ENCODE assay signal across 1 cellular context in the genomic region with DNA sequence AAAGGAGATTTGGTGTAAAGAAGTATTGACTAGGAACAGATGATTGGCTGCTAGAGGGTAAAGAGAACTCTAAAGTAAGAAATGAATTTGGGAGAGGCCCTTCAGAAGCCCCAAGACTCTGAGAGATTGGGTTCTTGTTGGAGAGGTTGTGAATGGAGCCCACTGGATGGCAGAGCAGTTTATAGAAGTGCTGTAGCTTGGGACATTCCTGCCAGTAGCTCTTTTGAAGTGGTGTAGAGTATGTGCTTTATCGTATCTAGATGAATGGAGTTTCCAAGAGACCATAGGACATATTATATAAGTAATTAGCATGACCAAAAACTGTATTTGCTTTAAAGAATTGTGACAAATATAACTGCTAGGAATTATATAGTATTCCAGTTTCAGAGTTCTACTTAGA.
TF ChIP-seq lines count a peak whose summit lies in the region.

No MANE protein-coding gene starts in this region.

TF ChIP-seq in WTC11, 78 proteins besides CTCF, POLR2A, EP300 and RAD21 (continued from another document):
- TF ChIP-seq SMAD4 (CRISPR knock-in tag; IDR thresholded peaks at IDR 0.05) (no peak), CREM (CRISPR knock-in tag; IDR thresholded peaks at IDR 0.05) (no peak), RELA (CRISPR knock-in tag; IDR thresholded peaks at IDR 0.05; ENCODE audit: borderline replicate concordance) (no peak), ETV6 (CRISPR knock-in tag; IDR thresholded peaks at IDR 0.05) (no peak), TEAD1 (CRISPR knock-in tag; IDR thresholded peaks at IDR 0.05) (no peak), KAT7 (CRISPR knock-in tag; IDR thresholded peaks at IDR 0.05; ENCODE audit: borderline replicate concordance) (no peak)
- TF ChIP-seq, protein P1, sequence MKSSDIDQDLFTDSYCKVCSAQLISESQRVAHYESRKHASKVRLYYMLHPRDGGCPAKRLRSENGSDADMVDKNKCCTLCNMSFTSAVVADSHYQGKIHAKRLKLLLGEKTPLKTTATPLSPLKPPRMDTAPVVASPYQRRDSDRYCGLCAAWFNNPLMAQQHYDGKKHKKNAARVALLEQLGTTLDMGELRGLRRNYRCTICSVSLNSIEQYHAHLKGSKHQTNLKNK (CRISPR knock-in tag; IDR thresholded peaks at IDR 0.05): no peak
- TF ChIP-seq, protein P2, sequence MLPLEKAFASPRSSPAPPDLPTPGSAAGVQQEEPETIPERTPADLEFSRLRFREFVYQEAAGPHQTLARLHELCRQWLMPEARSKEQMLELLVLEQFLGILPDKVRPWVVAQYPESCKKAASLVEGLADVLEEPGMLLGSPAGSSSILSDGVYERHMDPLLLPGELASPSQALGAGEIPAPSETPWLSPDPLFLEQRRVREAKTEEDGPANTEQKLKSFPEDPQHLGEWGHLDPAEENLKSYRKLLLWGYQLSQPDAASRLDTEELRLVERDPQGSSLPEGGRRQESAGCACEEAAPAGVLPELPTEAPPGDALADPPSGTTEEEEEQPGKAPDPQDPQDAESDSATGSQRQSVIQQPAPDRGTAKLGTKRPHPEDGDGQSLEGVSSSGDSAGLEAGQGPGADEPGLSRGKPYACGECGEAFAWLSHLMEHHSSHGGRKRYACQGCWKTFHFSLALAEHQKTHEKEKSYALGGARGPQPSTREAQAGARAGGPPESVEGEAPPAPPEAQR (CRISPR knock-in tag; IDR thresholded peaks at IDR 0.05): no peak
- TF ChIP-seq, protein P3, sequence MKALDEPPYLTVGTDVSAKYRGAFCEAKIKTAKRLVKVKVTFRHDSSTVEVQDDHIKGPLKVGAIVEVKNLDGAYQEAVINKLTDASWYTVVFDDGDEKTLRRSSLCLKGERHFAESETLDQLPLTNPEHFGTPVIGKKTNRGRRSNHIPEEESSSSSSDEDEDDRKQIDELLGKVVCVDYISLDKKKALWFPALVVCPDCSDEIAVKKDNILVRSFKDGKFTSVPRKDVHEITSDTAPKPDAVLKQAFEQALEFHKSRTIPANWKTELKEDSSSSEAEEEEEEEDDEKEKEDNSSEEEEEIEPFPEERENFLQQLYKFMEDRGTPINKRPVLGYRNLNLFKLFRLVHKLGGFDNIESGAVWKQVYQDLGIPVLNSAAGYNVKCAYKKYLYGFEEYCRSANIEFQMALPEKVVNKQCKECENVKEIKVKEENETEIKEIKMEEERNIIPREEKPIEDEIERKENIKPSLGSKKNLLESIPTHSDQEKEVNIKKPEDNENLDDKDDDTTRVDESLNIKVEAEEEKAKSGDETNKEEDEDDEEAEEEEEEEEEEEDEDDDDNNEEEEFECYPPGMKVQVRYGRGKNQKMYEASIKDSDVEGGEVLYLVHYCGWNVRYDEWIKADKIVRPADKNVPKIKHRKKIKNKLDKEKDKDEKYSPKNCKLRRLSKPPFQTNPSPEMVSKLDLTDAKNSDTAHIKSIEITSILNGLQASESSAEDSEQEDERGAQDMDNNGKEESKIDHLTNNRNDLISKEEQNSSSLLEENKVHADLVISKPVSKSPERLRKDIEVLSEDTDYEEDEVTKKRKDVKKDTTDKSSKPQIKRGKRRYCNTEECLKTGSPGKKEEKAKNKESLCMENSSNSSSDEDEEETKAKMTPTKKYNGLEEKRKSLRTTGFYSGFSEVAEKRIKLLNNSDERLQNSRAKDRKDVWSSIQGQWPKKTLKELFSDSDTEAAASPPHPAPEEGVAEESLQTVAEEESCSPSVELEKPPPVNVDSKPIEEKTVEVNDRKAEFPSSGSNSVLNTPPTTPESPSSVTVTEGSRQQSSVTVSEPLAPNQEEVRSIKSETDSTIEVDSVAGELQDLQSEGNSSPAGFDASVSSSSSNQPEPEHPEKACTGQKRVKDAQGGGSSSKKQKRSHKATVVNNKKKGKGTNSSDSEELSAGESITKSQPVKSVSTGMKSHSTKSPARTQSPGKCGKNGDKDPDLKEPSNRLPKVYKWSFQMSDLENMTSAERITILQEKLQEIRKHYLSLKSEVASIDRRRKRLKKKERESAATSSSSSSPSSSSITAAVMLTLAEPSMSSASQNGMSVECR (CRISPR knock-in tag; IDR thresholded peaks at IDR 0.05; ENCODE audit: borderline replicate concordance): no peak
- TF ChIP-seq, protein P4, sequence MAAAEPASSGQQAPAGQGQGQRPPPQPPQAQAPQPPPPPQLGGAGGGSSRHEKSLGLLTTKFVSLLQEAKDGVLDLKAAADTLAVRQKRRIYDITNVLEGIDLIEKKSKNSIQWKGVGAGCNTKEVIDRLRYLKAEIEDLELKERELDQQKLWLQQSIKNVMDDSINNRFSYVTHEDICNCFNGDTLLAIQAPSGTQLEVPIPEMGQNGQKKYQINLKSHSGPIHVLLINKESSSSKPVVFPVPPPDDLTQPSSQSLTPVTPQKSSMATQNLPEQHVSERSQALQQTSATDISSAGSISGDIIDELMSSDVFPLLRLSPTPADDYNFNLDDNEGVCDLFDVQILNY (CRISPR knock-in tag; IDR thresholded peaks at IDR 0.05): no peak
